1 cellular context compared by ENCODE assay signal in the genomic region with DNA sequence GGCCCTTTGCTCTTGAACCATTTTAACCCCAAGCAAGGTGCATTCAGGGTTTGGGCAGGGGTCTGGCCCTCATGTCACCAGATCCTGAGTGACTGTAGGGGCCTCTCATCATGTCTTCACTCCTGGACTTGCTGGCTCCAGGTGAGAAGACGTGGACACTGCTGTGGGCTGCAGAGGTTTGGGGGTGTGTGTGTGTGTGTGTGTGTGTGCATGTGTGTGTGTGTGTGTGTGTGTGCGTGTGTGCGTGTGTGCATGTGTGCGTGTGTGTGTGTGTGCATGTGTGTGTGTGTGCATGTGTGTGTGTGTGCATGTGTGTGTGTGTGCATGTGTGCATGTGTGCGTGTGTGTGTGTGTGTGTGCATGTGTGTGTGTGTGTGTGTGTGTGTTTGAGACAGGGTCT. TPM values are rescaled to one million over a fixed set of nuclear protein-coding genes. Genes with fewer than 3 reads are reported as not detected.
"Had no signal": no experiment of that assay in that cellular context is flagged by ENCODE, and none has a peak within 500 bp of the region (broad histone marks: within the 10 kb centered on the region; RNA-seq: fewer than 3 reads in every experiment).

No MANE protein-coding gene starts in this region.

RNA-seq across cellular contexts. Expression of a gene that starts 50.0 kb away (rescaled TPM):
- total RNA-seq: smooth muscle cell had no signal
